In the genomic region with DNA sequence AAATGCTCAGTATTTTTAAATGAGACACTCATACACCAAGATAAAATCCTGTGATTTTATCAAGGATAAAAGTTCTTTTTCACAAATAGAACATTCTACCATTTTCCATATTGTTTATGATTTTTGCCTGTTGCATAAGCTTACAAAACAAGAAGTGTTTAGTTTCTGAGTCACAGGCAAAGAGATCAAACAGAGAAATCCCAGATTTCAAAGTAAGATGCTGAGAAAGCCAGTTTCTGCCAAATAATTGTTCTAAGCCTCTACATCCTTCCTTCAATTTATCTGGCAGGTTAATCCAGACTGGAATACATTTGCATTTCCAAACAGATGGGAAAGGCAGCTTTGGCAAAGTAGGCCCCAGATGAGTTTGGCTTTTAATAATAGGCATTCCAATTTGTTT, we compare ENCODE assay signal across 16 cellular contexts. TPM values are rescaled to one million over a fixed set of nuclear protein-coding genes. Genes with fewer than 3 reads are reported as not detected.
DNase-seq lines count a peak whose midpoint lies in the region; FAIRE-seq and TF ChIP-seq lines count a peak whose summit lies in the region.
"Had no signal": no experiment of that assay in that cellular context is flagged by ENCODE, and none has a peak within 500 bp of the region (broad histone marks: within the 10 kb centered on the region; RNA-seq: fewer than 3 reads in every experiment).

No MANE protein-coding gene starts in this region.

- H3K27me3 ChIP-seq in AG04450 (ENCODE audit: control insufficient read depth, insufficient read depth, low read length) (no peaks in the 10 kb centered on the region), osteoblast (ENCODE audit: insufficient read depth, low read length) (no peaks in the 10 kb centered on the region)
- no peaks in the 10 kb centered on the region for H3K27me3 ChIP-seq in CD4-positive, alpha-beta memory T cell (ENCODE audit: insufficient read depth, low read length)
- H3K27me3 ChIP-seq: neural progenitor cell had no signal

- H3K9me3 Mint-ChIP-seq in CD4-positive, alpha-beta memory T cell = peaks cover 0 to 11% (median 6%) of the 10 kb centered on the region in 8 donors

- CTCF ChIA-PET in AG04450 (lab: Charles Lee) = no interaction called here
- CTCF ChIA-PET in CD4-positive, alpha-beta memory T cell (lab: Charles Lee; ENCODE audit: partially characterized antibody) = interaction anchor here (1.5 kb wide), 1 partner anchor 7 kb away, joined by 4 read pairs; no protein-coding TSS in a partner anchor

- no peaks in the 10 kb centered on the region for H4K20me1 ChIP-seq in osteoblast (ENCODE audit: insufficient read depth, low read length)

- no peaks in the 10 kb centered on the region for H3K4me1 Mint-ChIP-seq in CD4-positive, alpha-beta memory T cell

- H3K36me3 Mint-ChIP-seq in CD4-positive, alpha-beta memory T cell = peaks cover 0 to 7% of the 10 kb centered on the region in 2 donors
- H3K36me3 Mint-ChIP-seq: neural progenitor cell had no signal

- H3K79me2 ChIP-seq in osteoblast (ENCODE audit: insufficient read depth, low read length) = no peaks in the 10 kb centered on the region

- peak; percentile 23 for FAIRE-seq in endometrium (lab: Jason Lieb, UNC)
- FAIRE-seq: GM19239, H1 had no signal

- H3K27ac ChIP-seq in AG04450 (ENCODE audit: low read depth, low read length) (peak overlapping the region; percentile 43), osteoblast (ENCODE audit: low read depth, low read length) (peak overlapping the region; percentile 21)
- no peak overlapping the region for H3K27ac ChIP-seq in CD4-positive, alpha-beta memory T cell (ENCODE audit: low read depth, low read length)
- H3K27ac ChIP-seq: HL-60, neural progenitor cell had no signal

- no peaks in the 10 kb centered on the region for H3K27me3 Mint-ChIP-seq in CD4-positive, alpha-beta memory T cell

- H3K9me3 ChIP-seq in AG04450 (ENCODE audit: control insufficient read depth, insufficient read depth, low read length) (peaks cover 3% of the 10 kb centered on the region; the same call in 1 of the 2 replicates), osteoblast (ENCODE audit: low read depth, low read length) (peaks cover 2% of the 10 kb centered on the region)
- peaks cover 0 to 3% of the 10 kb centered on the region in 2 donors for H3K9me3 ChIP-seq in CD4-positive, alpha-beta memory T cell (ENCODE audit: control insufficient read depth in 1 of 2, low read length in 2 of 2)

- H3K27ac Mint-ChIP-seq in CD4-positive, alpha-beta memory T cell = no peak overlapping the region
- H3K27ac Mint-ChIP-seq: neural progenitor cell had no signal

- TF ChIP-seq CTCF in AG04450 (IDR thresholded peaks at IDR 0.05; ENCODE audit: low read depth, low read length) (no peak), osteoblast (IDR thresholded peaks at IDR 0.05; ENCODE audit: extremely low read depth, low read depth, low read length) (no peak)

- no peak overlapping the region for H3K4me3 Mint-ChIP-seq in CD4-positive, alpha-beta memory T cell
- H3K4me3 Mint-ChIP-seq: neural progenitor cell had no signal

- H3K36me3 ChIP-seq in osteoblast (ENCODE audit: insufficient read depth, low read length) = no peaks in the 10 kb centered on the region
- H3K36me3 ChIP-seq in CD4-positive, alpha-beta memory T cell (ENCODE audit: insufficient read depth, low read length) = no peaks in the 10 kb centered on the region

- POLR2A ChIA-PET in AG04450 (lab: Yijun Ruan, JAX) = interaction anchor here (0.7 to 0.8 kb wide), 2 partner anchors 32 to 126 kb away, joined by 3 to 5 read pairs; no protein-coding TSS in a partner anchor
- POLR2A ChIA-PET in CD4-positive, alpha-beta memory T cell (lab: Charles Lee; ENCODE audit: partially characterized antibody) = no interaction called here

- DNase-seq in AG04450 (ENCODE audit: low read depth, low spot score) (no peak), NCI-H82 (lab: John Stamatoyannopoulos, UW) (peak; percentile 60), osteoblast (ENCODE audit: insufficient read length, low spot score, missing footprints) (peak; percentile 48), DMS79 treated with DMSO at 0.1 percent for 48 hours (lab: John Stamatoyannopoulos, UW) (no peak), RPMI8226 (no peak), amygdala (lab: John Stamatoyannopoulos, UW) (no peak)
- DNase-seq in CD4-positive, alpha-beta memory T cell = no peak
- DNase-seq: activated CD4-positive, alpha-beta T cell treated with anti-CD3 and anti-CD28 coated beads, Interleukin-2, amount 50 U/mL, for 48 hours; activated gamma-delta T cell; DND-41; T-helper 9 cell had no signal

- peaks cover 13% of the 10 kb centered on the region for H3K4me1 ChIP-seq in osteoblast (ENCODE audit: insufficient read depth, low read length)
- H3K4me1 ChIP-seq in CD4-positive, alpha-beta memory T cell (ENCODE audit: insufficient read depth, low read length) = no peaks in the 10 kb centered on the region

- no peak overlapping the region for H3K4me2 ChIP-seq in osteoblast (ENCODE audit: insufficient read depth, low read length)
- H3K4me2 ChIP-seq: neural progenitor cell had no signal

- H3K4me3 ChIP-seq in AG04450 (ENCODE audit: low read depth, low read length) (no peak overlapping the region), osteoblast (ENCODE audit: insufficient read depth, low read length) (no peak overlapping the region)
- no peak overlapping the region for H3K4me3 ChIP-seq in CD4-positive, alpha-beta memory T cell (ENCODE audit: low read length in 2 of 2)
- H3K4me3 ChIP-seq: neural progenitor cell had no signal

- H2AFZ ChIP-seq in osteoblast (ENCODE audit: low read length) = no peak overlapping the region
- H2AFZ ChIP-seq: neural progenitor cell had no signal

- intact Hi-C loops in CD4-positive, alpha-beta memory T cell (cut with micrococcal nuclease) = no loop called here

RNA-seq across cellular contexts. Expression of a gene that starts 2.5 kb away (rescaled TPM):
- polyA plus RNA-seq in AG04450 (2011; rRNA removed) = 0.05 and 0.11 TPM in 2 replicates
- polyA minus RNA-seq in AG04450 (2011; rRNA and poly(A)+ RNA removed) = not detected in 2 replicates
- total RNA-seq in osteoblast = under 0.01 and 0.36 TPM in 2 replicates
- not detected for total RNA-seq in CD4-positive, alpha-beta memory T cell
- not detected for polyA plus RNA-seq in CD4-positive, alpha-beta memory T cell
- total RNA-seq: H1 had no signal
- polyA plus RNA-seq: H1 had no signal

RNA-seq across cellular contexts. Expression of a gene that starts 56.7 kb away (rescaled TPM):
- polyA plus RNA-seq in AG04450 (2011; rRNA removed) = 17.6 and 18.8 TPM in 2 replicates
- polyA minus RNA-seq in AG04450 (2011; rRNA and poly(A)+ RNA removed) = 13.6 and 13.7 TPM in 2 replicates
- 20.6 and 24.2 TPM in 2 replicates for total RNA-seq in osteoblast
- 10 to 100 TPM; 17.8 to 18.9 TPM for total RNA-seq in CD4-positive, alpha-beta memory T cell
- 10 to 100 TPM; 15.8 to 20.0 TPM for polyA plus RNA-seq in CD4-positive, alpha-beta memory T cell

Comparison
In these comparisons a context has a peak if more than half of its experiments do, and no peak if none do; other contexts are left out.
1. DNase-seq: peak in NCI-H82 (single experiment) and osteoblast (single experiment); none in AG04450 (single experiment), CD4-positive, alpha-beta memory T cell (0 of 5), DMS79 treated with DMSO at 0.1 percent for 48 hours (single experiment), RPMI8226 (single experiment) and amygdala (0 of 56).